In the genomic region with DNA sequence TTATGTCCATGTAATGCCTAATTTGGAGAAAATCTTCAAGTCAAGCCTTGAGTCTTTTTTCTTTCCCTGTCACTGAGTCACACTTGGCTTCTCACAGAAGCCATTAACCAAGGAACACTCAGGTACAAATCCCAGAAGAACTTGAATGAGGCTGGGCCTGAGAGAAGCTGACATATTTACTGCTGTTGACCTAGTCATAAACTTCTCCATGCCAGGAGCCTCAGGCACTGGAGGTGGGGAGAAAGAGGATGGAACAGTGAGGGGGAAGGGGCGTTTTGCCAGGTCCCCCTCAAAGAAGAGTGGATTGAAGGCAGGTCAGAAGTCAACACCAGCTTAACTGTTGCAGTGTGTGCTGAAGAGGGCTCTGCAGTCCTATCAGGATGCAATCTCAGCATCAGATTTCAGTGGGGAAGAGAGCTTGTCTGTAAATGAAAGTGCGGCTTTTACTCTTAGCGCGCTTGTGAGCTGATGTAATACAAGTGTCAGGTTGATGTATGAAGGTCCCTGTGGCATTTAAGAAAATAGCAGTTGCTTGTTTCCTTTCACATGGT, we compare ENCODE assay signal across 12 cellular contexts.
DNase-seq lines count a peak whose midpoint lies in the region; ATAC-seq and FAIRE-seq lines count a peak whose summit lies in the region.
"Had no signal": no experiment of that assay in that cellular context is flagged by ENCODE, and none has a peak within 500 bp of the region (broad histone marks: within the 10 kb centered on the region; RNA-seq: fewer than 3 reads in every experiment).

No MANE protein-coding gene starts in this region.

- in situ Hi-C loops in Caki2 (cut with HindIII; ENCODE audit: low pct_unique_long_range_greater_than_20kb, low sequenced_read_pairs) = no loop called here

- DNase-seq in Caki2 (ENCODE audit: low read depth) (peak; percentile 28), LHCN-M2 (ENCODE audit: low read depth) (peak; percentile 71), SK-N-DZ (ENCODE audit: low spot score) (peak; percentile 19), left kidney (ENCODE audit: low read depth, low spot score) (peak; percentile 96), frontal cortex (ENCODE audit: low spot score in 2 of 2) (no peak), OCI-M2 (lab: John Stamatoyannopoulos, UW; ENCODE audit: unreplicated experiment) (no peak), AML-193 (lab: John Stamatoyannopoulos, UW) (no peak), left colon (no peak)
- DNase-seq: activated naive CD8-positive, alpha-beta T cell treated with anti-CD3 and anti-CD28 coated beads, Interleukin-2, amount 50 U/mL, for 24 hours; KG1 had no signal

- FAIRE-seq in frontal cortex (lab: Jason Lieb, UNC) = no peak
- FAIRE-seq: TTC549 had no signal

- intact Hi-C loops in left colon (cut with DNase I, micrococcal nuclease) = no loop called here

- ATAC-seq in left colon = no peak
- ATAC-seq: activated naive CD8-positive, alpha-beta T cell treated with anti-CD3 and anti-CD28 coated beads, Interleukin-2, amount 50 U/mL, for 24 hours; gastroesophageal sphincter had no signal

Comparison
In these comparisons a context has a peak if more than half of its experiments do, and no peak if none do; other contexts are left out.
1. DNase-seq: peak in Caki2 (single experiment), LHCN-M2 (single experiment), SK-N-DZ (single experiment) and left kidney (single experiment); none in frontal cortex (0 of 2), OCI-M2 (single experiment), AML-193 (0 of 2) and left colon (0 of 2).